Comparison of ENCODE assay signal across 2 cellular contexts in the genomic region with DNA sequence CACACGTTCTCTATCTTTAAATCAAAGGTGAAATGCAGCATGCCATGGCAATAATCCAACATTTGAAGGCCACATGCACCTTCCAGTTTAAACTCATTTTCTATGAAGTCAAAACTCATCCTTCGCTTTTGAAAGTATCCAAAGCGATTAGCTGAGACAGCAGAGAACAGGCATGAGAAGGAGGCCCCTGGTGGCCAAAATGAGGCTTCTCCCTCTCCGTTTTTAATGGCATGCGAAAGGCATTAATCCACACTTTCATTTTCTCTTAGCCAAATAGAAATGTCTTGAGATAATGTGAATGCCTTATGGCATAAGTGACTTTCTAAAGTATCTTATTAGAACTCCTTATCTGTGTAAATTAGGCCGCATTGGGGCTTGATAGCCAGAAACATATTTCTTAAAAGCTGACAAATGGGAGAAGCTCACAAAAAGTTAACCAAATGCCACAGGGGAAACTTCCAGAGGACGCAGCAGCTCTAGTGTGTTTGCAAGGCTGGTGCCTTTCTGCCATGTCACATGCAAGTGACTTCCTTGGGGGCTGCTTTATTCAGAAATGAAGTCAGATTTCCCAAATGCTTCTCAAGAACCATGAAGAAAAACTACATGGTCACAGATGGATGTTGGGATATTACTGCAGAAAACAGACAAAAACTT.
TF ChIP-seq lines count a peak whose summit lies in the region.

No MANE protein-coding gene starts in this region.

TF ChIP-seq in SK-N-SH, 30 proteins besides CTCF, POLR2A, EP300 and RAD21 (continued from another document):
- TF ChIP-seq, protein P1, sequence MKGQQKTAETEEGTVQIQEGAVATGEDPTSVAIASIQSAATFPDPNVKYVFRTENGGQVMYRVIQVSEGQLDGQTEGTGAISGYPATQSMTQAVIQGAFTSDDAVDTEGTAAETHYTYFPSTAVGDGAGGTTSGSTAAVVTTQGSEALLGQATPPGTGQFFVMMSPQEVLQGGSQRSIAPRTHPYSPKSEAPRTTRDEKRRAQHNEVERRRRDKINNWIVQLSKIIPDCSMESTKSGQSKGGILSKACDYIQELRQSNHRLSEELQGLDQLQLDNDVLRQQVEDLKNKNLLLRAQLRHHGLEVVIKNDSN (IDR thresholded peaks at IDR 0.05; ENCODE audit: borderline replicate concordance, low read depth) = no peak
- TF ChIP-seq FOXJ3 (CRISPR knock-in tag; IDR thresholded peaks at IDR 0.05) (no peak), MXI1 (IDR thresholded peaks at IDR 0.05; ENCODE audit: low read depth, low read length) (no peak), GABPA (IDR thresholded peaks at IDR 0.05; ENCODE audit: low read depth) (no peak)
- TF ChIP-seq, protein P2, sequence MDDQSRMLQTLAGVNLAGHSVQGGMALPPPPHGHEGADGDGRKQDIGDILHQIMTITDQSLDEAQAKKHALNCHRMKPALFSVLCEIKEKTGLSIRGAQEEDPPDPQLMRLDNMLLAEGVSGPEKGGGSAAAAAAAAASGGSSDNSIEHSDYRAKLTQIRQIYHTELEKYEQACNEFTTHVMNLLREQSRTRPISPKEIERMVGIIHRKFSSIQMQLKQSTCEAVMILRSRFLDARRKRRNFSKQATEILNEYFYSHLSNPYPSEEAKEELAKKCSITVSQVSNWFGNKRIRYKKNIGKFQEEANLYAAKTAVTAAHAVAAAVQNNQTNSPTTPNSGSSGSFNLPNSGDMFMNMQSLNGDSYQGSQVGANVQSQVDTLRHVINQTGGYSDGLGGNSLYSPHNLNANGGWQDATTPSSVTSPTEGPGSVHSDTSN (IDR thresholded peaks at IDR 0.05) = no peak

TF ChIP-seq in SK-N-SH treated with all-trans-retinoic acid at 6 μM for 48 hours, 23 proteins besides CTCF, POLR2A, EP300 and RAD21 (continued from another document):
- TF ChIP-seq, protein P3, sequence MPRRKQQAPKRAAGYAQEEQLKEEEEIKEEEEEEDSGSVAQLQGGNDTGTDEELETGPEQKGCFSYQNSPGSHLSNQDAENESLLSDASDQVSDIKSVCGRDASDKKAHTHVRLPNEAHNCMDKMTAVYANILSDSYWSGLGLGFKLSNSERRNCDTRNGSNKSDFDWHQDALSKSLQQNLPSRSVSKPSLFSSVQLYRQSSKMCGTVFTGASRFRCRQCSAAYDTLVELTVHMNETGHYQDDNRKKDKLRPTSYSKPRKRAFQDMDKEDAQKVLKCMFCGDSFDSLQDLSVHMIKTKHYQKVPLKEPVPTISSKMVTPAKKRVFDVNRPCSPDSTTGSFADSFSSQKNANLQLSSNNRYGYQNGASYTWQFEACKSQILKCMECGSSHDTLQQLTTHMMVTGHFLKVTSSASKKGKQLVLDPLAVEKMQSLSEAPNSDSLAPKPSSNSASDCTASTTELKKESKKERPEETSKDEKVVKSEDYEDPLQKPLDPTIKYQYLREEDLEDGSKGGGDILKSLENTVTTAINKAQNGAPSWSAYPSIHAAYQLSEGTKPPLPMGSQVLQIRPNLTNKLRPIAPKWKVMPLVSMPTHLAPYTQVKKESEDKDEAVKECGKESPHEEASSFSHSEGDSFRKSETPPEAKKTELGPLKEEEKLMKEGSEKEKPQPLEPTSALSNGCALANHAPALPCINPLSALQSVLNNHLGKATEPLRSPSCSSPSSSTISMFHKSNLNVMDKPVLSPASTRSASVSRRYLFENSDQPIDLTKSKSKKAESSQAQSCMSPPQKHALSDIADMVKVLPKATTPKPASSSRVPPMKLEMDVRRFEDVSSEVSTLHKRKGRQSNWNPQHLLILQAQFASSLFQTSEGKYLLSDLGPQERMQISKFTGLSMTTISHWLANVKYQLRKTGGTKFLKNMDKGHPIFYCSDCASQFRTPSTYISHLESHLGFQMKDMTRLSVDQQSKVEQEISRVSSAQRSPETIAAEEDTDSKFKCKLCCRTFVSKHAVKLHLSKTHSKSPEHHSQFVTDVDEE (CRISPR knock-in tag; IDR thresholded peaks at IDR 0.05) = no peak
- TF ChIP-seq RARB (CRISPR knock-in tag; IDR thresholded peaks at IDR 0.05) (no peak), ISL1 (CRISPR knock-in tag; IDR thresholded peaks at IDR 0.05) (no peak), OSR1 (CRISPR knock-in tag; IDR thresholded peaks at IDR 0.05) (no peak), GLIS3 (CRISPR knock-in tag; IDR thresholded peaks at IDR 0.05) (no peak)
- TF ChIP-seq, protein P4, sequence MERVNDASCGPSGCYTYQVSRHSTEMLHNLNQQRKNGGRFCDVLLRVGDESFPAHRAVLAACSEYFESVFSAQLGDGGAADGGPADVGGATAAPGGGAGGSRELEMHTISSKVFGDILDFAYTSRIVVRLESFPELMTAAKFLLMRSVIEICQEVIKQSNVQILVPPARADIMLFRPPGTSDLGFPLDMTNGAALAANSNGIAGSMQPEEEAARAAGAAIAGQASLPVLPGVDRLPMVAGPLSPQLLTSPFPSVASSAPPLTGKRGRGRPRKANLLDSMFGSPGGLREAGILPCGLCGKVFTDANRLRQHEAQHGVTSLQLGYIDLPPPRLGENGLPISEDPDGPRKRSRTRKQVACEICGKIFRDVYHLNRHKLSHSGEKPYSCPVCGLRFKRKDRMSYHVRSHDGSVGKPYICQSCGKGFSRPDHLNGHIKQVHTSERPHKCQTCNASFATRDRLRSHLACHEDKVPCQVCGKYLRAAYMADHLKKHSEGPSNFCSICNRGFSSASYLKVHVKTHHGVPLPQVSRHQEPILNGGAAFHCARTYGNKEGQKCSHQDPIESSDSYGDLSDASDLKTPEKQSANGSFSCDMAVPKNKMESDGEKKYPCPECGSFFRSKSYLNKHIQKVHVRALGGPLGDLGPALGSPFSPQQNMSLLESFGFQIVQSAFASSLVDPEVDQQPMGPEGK (CRISPR knock-in tag; IDR thresholded peaks at IDR 0.05; ENCODE audit: borderline replicate concordance) = no peak
TF ChIP-seq in SK-N-SH treated with all-trans-retinoic acid at 6 μM for 48 hours: peak in this region for 0.
